7 cellular contexts compared by ENCODE assay signal in genomic region chr10:61592581-61592980, GRCh38.
A peak's percentile ranks its signal among the peaks of the same experiment; 100 is the strongest.
DNase-seq lines count a peak whose midpoint lies in the region; ATAC-seq and TF ChIP-seq lines count a peak whose summit lies in the region.

No MANE protein-coding gene starts in this region.

- H3K18ac ChIP-seq in trophoblast cell (ENCODE audit: low read length) = no peak overlapping the region

- no peak overlapping the region for H4K8ac ChIP-seq in trophoblast cell (ENCODE audit: low read depth, low read length)

- no peak for TF ChIP-seq CTCF in WTC11 (IDR thresholded peaks at IDR 0.05)
- peak in 1 of 3 experiments; percentile 12 for TF ChIP-seq CTCF in ascending aorta (IDR thresholded peaks at IDR 0.05)

- DNase-seq in WTC11 (ENCODE audit: low spot score) (peak; percentile 38), trophoblast cell (peak; percentile 7 to 50), DMS153 treated with DMSO at 0.1 percent for 48 hours (lab: John Stamatoyannopoulos, UW; ENCODE audit: unreplicated experiment) (no peak), ascending aorta (ENCODE audit: low spot score in 2 of 2) (no peak), DMS114 treated with DMSO at 0.1 percent for 48 hours (lab: John Stamatoyannopoulos, UW; ENCODE audit: unreplicated experiment) (no peak)

- no peaks in the 10 kb centered on the region for H3K79me1 ChIP-seq in trophoblast cell (ENCODE audit: low read length)

- no peaks in the 10 kb centered on the region for H3K9me3 Mint-ChIP-seq in WTC11

- H3K27me3 ChIP-seq in trophoblast cell (ENCODE audit: insufficient read depth, low read length) (no peaks in the 10 kb centered on the region), ascending aorta (no peaks in the 10 kb centered on the region)

- no peaks in the 10 kb centered on the region for H3K9me3 ChIP-seq in trophoblast cell (ENCODE audit: insufficient read depth, low read depth, low read length)
- no peaks in the 10 kb centered on the region for H3K9me3 ChIP-seq in ascending aorta

- H3K36me3 Mint-ChIP-seq in WTC11 = no peaks in the 10 kb centered on the region

- H3K4me3 ChIP-seq in trophoblast cell (ENCODE audit: low read depth, low read length) = no peak overlapping the region
- no peak overlapping the region for H3K4me3 ChIP-seq in ascending aorta

- CTCF ChIA-PET in WTC11 (lab: Charles Lee) = no interaction called here

- ATAC-seq in GM18868 (IDR thresholded peaks at IDR 0.05; ENCODE audit: unreplicated experiment) (peak; percentile 74), HG03060 (IDR thresholded peaks at IDR 0.05; ENCODE audit: low read depth, unreplicated experiment) (peak; percentile 46), WTC11 (peak; percentile 89)

- H2AK5ac ChIP-seq in trophoblast cell (ENCODE audit: low read length) = no peak overlapping the region

- H3K36me3 ChIP-seq in trophoblast cell (ENCODE audit: control insufficient read depth in 1 of 2, insufficient read depth in 2 of 2, low read length in 2 of 2) (no peaks in the 10 kb centered on the region), ascending aorta (no peaks in the 10 kb centered on the region)

- H2BK120ac ChIP-seq in trophoblast cell (ENCODE audit: insufficient read depth, low read length, poor library complexity) = no peak overlapping the region

- POLR2A ChIA-PET in WTC11 (lab: Charles Lee) = no interaction called here

- H3K4me1 Mint-ChIP-seq in WTC11 = peaks cover 44% of the 10 kb centered on the region

- H3K14ac ChIP-seq in trophoblast cell (ENCODE audit: low read length) = no peak overlapping the region

- no peak overlapping the region for H3K4ac ChIP-seq in trophoblast cell (ENCODE audit: low read depth, low read length)

- no peak overlapping the region for H3K4me3 Mint-ChIP-seq in WTC11

- no peaks in the 10 kb centered on the region for H3K79me2 ChIP-seq in trophoblast cell (ENCODE audit: control insufficient read depth, insufficient read depth, low read length, poor library complexity)

- H4K91ac ChIP-seq in trophoblast cell (ENCODE audit: low read depth, low read length) = no peak overlapping the region

- no peak overlapping the region for H2AFZ ChIP-seq in trophoblast cell (ENCODE audit: insufficient read depth, low read length, poor library complexity)

- H2BK5ac ChIP-seq in trophoblast cell (ENCODE audit: low read depth, low read length, poor library complexity) = no peak overlapping the region

- intact Hi-C loops in ascending aorta (cut with DNase I) = no loop called here

- H3K4me1 ChIP-seq in trophoblast cell (ENCODE audit: control insufficient read depth in 1 of 2, insufficient read depth in 2 of 2, low read length in 2 of 2) (no peaks in the 10 kb centered on the region), ascending aorta (no peaks in the 10 kb centered on the region)

- H3K4me2 ChIP-seq in trophoblast cell (ENCODE audit: low read length) = no peak overlapping the region

- WGBS in trophoblast cell (ENCODE audit: extremely low coverage, insufficient coverage, insufficient read length) = no CpG with 5 or more reads among the region's 2 CpGs

- H3K27me3 Mint-ChIP-seq in WTC11 (ENCODE audit: low read depth) = no peaks in the 10 kb centered on the region

- no peak overlapping the region for H3K9ac ChIP-seq in trophoblast cell (ENCODE audit: low read length)

- H3K27ac Mint-ChIP-seq in WTC11 = no peak overlapping the region

- no peak overlapping the region for H3K27ac ChIP-seq in trophoblast cell (ENCODE audit: low read depth, low read length)
- H3K27ac ChIP-seq in ascending aorta = no peak overlapping the region

- no peak overlapping the region for H4K12ac ChIP-seq in trophoblast cell (ENCODE audit: low read depth, low read length)

- H3K23ac ChIP-seq in trophoblast cell (ENCODE audit: low read length) = no peak overlapping the region

- no peak overlapping the region for H2BK12ac ChIP-seq in trophoblast cell (ENCODE audit: low read length)

TF ChIP-seq in WTC11, 78 proteins besides CTCF, POLR2A, EP300 and RAD21:
- no peak for TF ChIP-seq GABPB1 (CRISPR knock-in tag; IDR thresholded peaks at IDR 0.05)
- no peak for TF ChIP-seq ATF3 (CRISPR knock-in tag; conservative IDR thresholded peaks at IDR 0.05)
- no peak for TF ChIP-seq ZNF121 (CRISPR knock-in tag; IDR thresholded peaks at IDR 0.05)
- no peak for TF ChIP-seq ZSCAN18 (CRISPR knock-in tag; IDR thresholded peaks at IDR 0.05)
- no peak for TF ChIP-seq FOXP4 (CRISPR knock-in tag; IDR thresholded peaks at IDR 0.05)
- no peak for TF ChIP-seq AR (CRISPR knock-in tag; IDR thresholded peaks at IDR 0.05)
- TF ChIP-seq ELF4 (CRISPR knock-in tag; IDR thresholded peaks at IDR 0.05; ENCODE audit: low read depth) = no peak
- TF ChIP-seq ERG (CRISPR knock-in tag; IDR thresholded peaks at IDR 0.05) = no peak
- no peak for TF ChIP-seq FOXK1 (CRISPR knock-in tag; IDR thresholded peaks at IDR 0.05)
- TF ChIP-seq ZNF423 (CRISPR knock-in tag; IDR thresholded peaks at IDR 0.05) = no peak
TF ChIP-seq in WTC11: peak in this region for 0.

Comparison
In these comparisons a context has a peak if more than half of its experiments do, and no peak if none do; other contexts are left out.
1. DNase-seq: peak in WTC11 (single experiment) and trophoblast cell (2 of 2); none in DMS153 treated with DMSO at 0.1 percent for 48 hours (single experiment), ascending aorta (0 of 2) and DMS114 treated with DMSO at 0.1 percent for 48 hours (single experiment).
2. Peak in every context shown above with its lines, with median percentiles within 50 percentile points of each other: ATAC-seq.